23 cellular contexts compared by ENCODE assay signal in the genomic region with DNA sequence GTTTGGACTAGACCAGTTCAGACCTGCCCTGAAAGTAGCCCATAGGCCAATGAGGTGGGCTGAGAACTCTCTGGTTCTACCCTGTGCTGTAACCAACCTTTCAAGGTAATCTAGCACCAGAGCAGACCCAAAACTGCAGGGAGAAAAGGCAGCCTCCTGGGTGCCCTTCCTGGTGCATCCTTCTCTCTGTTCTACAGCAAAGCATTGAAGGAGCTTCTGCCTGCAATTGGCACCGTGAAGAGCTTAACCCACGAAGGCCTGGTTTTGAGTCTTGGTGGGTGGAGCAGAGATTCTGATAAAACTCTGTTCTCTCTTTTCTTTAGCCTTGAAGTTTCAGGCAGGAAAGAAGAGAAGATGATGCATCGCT. TPM values are rescaled to one million over a fixed set of nuclear protein-coding genes. Genes with fewer than 3 reads are reported as not detected.
DNase-seq lines count a peak whose midpoint lies in the region; ATAC-seq and TF ChIP-seq lines count a peak whose summit lies in the region.
"Had no signal": no experiment of that assay in that cellular context is flagged by ENCODE, and none has a peak within 500 bp of the region (broad histone marks: within the 10 kb centered on the region; RNA-seq: fewer than 3 reads in every experiment).

No MANE protein-coding gene starts in this region.

- H3K27ac Mint-ChIP-seq in neural progenitor cell, result peak overlapping the region; percentile 87
- H3K27ac Mint-ChIP-seq: CD4-positive, CD25-positive, alpha-beta regulatory T cell had no signal

- H3K4me3 ChIP-seq in right atrium auricular region, result no peak overlapping the region
- H3K4me3 ChIP-seq in neural progenitor cell, result no peak overlapping the region
- H3K4me3 ChIP-seq: GM23248, MG63, SJCRH30 had no signal

- TF ChIP-seq CTCF in right atrium auricular region (IDR thresholded peaks at IDR 0.05) (no peak), foreskin keratinocyte (conservative IDR thresholded peaks at IDR 0.05) (no peak), neural progenitor cell (IDR thresholded peaks at IDR 0.05) (no peak)

- H3K27me3 Mint-ChIP-seq in neural progenitor cell (ENCODE audit: insufficient read depth, low read depth), result peaks cover 18% of the 10 kb centered on the region

- ATAC-seq in left ventricle myocardium superior (no peak), foreskin keratinocyte (no peak), HG02973 (IDR thresholded peaks at IDR 0.05; ENCODE audit: unreplicated experiment) (no peak), GM21423 (IDR thresholded peaks at IDR 0.05; ENCODE audit: unreplicated experiment) (no peak)
- ATAC-seq: PC-3, Right ventricle myocardium inferior, SK-N-SH treated with all-trans-retinoic acid at 6 μM for 48 hours had no signal

- no peaks in the 10 kb centered on the region for H3K9me3 ChIP-seq in right atrium auricular region
- H3K9me3 ChIP-seq in neural progenitor cell (ENCODE audit: low read depth), result no peaks in the 10 kb centered on the region
- H3K9me3 ChIP-seq: MG63, SJCRH30 had no signal

- H3K4me1 Mint-ChIP-seq in neural progenitor cell, result peaks cover 81% of the 10 kb centered on the region

- no peaks in the 10 kb centered on the region for H3K79me2 ChIP-seq in neural progenitor cell (ENCODE audit: low read depth)

- no peak overlapping the region for H3K4me3 Mint-ChIP-seq in neural progenitor cell
- H3K4me3 Mint-ChIP-seq: CD4-positive, CD25-positive, alpha-beta regulatory T cell; H9 had no signal

- peaks cover 33% of the 10 kb centered on the region for H3F3A ChIP-seq in neural progenitor cell (ENCODE audit: low read depth)

- H3K4me1 ChIP-seq in right atrium auricular region (peaks cover 0 to 9% of the 10 kb centered on the region in 2 donors), foreskin keratinocyte (peaks cover 28% of the 10 kb centered on the region), neural progenitor cell (peaks cover 35% of the 10 kb centered on the region)

- H2AFZ ChIP-seq in neural progenitor cell (replicated peaks), result no peak overlapping the region
- H2AFZ ChIP-seq: GM23248 had no signal

- H4K20me1 ChIP-seq in neural progenitor cell (ENCODE audit: low read depth), result no peaks in the 10 kb centered on the region

- no peak overlapping the region for H3K4me2 ChIP-seq in neural progenitor cell

- no peaks in the 10 kb centered on the region for H3K36me3 Mint-ChIP-seq in neural progenitor cell
- H3K36me3 Mint-ChIP-seq: CD4-positive, CD25-positive, alpha-beta regulatory T cell had no signal

- peaks cover 3% of the 10 kb centered on the region for H3K9me3 Mint-ChIP-seq in neural progenitor cell
- H3K9me3 Mint-ChIP-seq: H9 had no signal

- peak; percentile 43 for DNase-seq in right atrium auricular region (ENCODE audit: low spot score)
- no peak for DNase-seq in left ventricle myocardium superior
- no peak for DNase-seq in foreskin keratinocyte
- DNase-seq in neural progenitor cell (ENCODE audit: low spot score), result no peak
- DNase-seq in 8988T, result no peak
- DNase-seq: CD4-positive, CD25-positive, alpha-beta regulatory T cell; DMS53; GM23248; H9; KBM-7; MG63; NCI-H1105 treated with DMSO at 0.1 percent for 48 hours; NCI-H146; NCI-H2029; NCI-H446; NCI-H524 treated with DMSO at 0.1 percent for 48 hours; NCI-H774; PC-3; SJCRH30 had no signal

- H3K9ac ChIP-seq in neural progenitor cell, result no peak overlapping the region
- H3K9ac ChIP-seq: GM23248 had no signal

- H3K27ac ChIP-seq in right atrium auricular region (no peak overlapping the region), foreskin keratinocyte (peak overlapping the region; percentile 26), neural progenitor cell (no peak overlapping the region)
- H3K27ac ChIP-seq: GM23248, SJCRH30 had no signal

- H3K36me3 ChIP-seq in right atrium auricular region, result no peaks in the 10 kb centered on the region
- no peaks in the 10 kb centered on the region for H3K36me3 ChIP-seq in neural progenitor cell
- H3K36me3 ChIP-seq: MG63, SJCRH30 had no signal

- intact Hi-C loops in left ventricle myocardium superior (cut with micrococcal nuclease), result no loop called here

- H3K27me3 ChIP-seq in right atrium auricular region, result no peaks in the 10 kb centered on the region
- no peaks in the 10 kb centered on the region for H3K27me3 ChIP-seq in foreskin keratinocyte
- H3K27me3 ChIP-seq in neural progenitor cell, result no peaks in the 10 kb centered on the region
- H3K27me3 ChIP-seq: MG63, SJCRH30 had no signal

RNA-seq across cellular contexts. Expression of a gene that starts 55.5 kb away (rescaled TPM):
- total RNA-seq in right atrium auricular region (under 1 TPM; 0.51 to 0.93 TPM), left ventricle myocardium superior (not detected), foreskin keratinocyte (76.3 and 127 TPM in 2 replicates), neural progenitor cell (ENCODE audit: low replicate concordance) (3.7 and 13.2 TPM in 2 replicates)
- 28.8 and 38.0 TPM in 2 replicates for polyA plus RNA-seq in foreskin keratinocyte
- total RNA-seq: CD4-positive, CD25-positive, alpha-beta regulatory T cell; Right ventricle myocardium inferior had no signal
- polyA plus RNA-seq: CD4-positive, CD25-positive, alpha-beta regulatory T cell had no signal
